ENCODE assay signal across 15 cellular contexts in genomic region chr11:12319734-12320387, GRCh38. TPM values are rescaled to one million over a fixed set of nuclear protein-coding genes. Genes with fewer than 3 reads are reported as not detected.
DNase-seq lines count a peak whose midpoint lies in the region; ATAC-seq, FAIRE-seq and TF ChIP-seq lines count a peak whose summit lies in the region.
"Had no signal": no experiment of that assay in that cellular context is flagged by ENCODE, and none has a peak within 500 bp of the region (broad histone marks: within the 10 kb centered on the region; RNA-seq: fewer than 3 reads in every experiment).

No MANE protein-coding gene starts in this region.

- DNase-seq in NCI-H345 (lab: John Stamatoyannopoulos, UW) (peak; percentile 61), NCI-H345 treated with DMSO at 0.1 percent for 48 hours (lab: John Stamatoyannopoulos, UW; ENCODE audit: unreplicated experiment) (no peak), NCI-H187 treated with DMSO at 0.1 percent for 48 hours (lab: John Stamatoyannopoulos, UW) (peak; percentile 91), WERI-Rb-1 (no peak), GM19239 (ENCODE audit: insufficient read length, low spot score) (no peak), esophagus squamous epithelium (lab: John Stamatoyannopoulos, UW) (no peak), T-cell (no peak)
- DNase-seq: activated gamma-delta T cell, T-helper 17 cell had no signal

- CTCF ChIA-PET in T-cell (lab: Charles Lee): interaction anchor here in 1 of 2 donors (0.6 to 0.7 kb wide), 4 partner anchors 98 to 1316 kb away, joined by 3 to 6 read pairs (median 5); no protein-coding TSS in a partner anchor

- H3K4me3 ChIP-seq in WERI-Rb-1 (ENCODE audit: low read depth, low read length) (no peak overlapping the region), stomach smooth muscle (ENCODE audit: low read length in 2 of 2) (peak overlapping the region in 1 of 2 donors; percentile 17), esophagus squamous epithelium (no peak overlapping the region)

- H3K36me3 Mint-ChIP-seq in T-cell: peaks cover 25% of the 10 kb centered on the region
- H3K36me3 Mint-ChIP-seq: memory B cell had no signal

- H3K4me1 Mint-ChIP-seq in T-cell: peaks cover 11 to 30% (median 20%) of the 10 kb centered on the region in 3 donors
- H3K4me1 Mint-ChIP-seq: memory B cell had no signal

- POLR2A ChIA-PET in T-cell (lab: Charles Lee): interaction anchor here (0.6 kb wide), 4 partner anchors 592 to 1675 kb away, joined by 3 to 5 read pairs (median 3); no protein-coding TSS in a partner anchor

- ATAC-seq in T-cell (replicated peaks in 1 of 4): no peak
- ATAC-seq: Panc1, T-helper 17 cell had no signal

- H3K36me3 ChIP-seq in WERI-Rb-1: no peaks in the 10 kb centered on the region
- no peaks in the 10 kb centered on the region for H3K36me3 ChIP-seq in stomach smooth muscle (ENCODE audit: control insufficient read depth in 2 of 2, insufficient read depth in 2 of 2, low read length in 2 of 2)
- H3K36me3 ChIP-seq in esophagus squamous epithelium: no peaks in the 10 kb centered on the region

- H3K9me3 ChIP-seq in WERI-Rb-1 (ENCODE audit: severe bottlenecking) (peaks cover 18% of the 10 kb centered on the region), stomach smooth muscle (ENCODE audit: control insufficient read depth in 2 of 2, low read length in 2 of 2) (peaks cover 5 to 6% of the 10 kb centered on the region in 2 donors), esophagus squamous epithelium (peaks cover 0 to 4% (median 0%) of the 10 kb centered on the region in 3 donors)

- H3K27me3 Mint-ChIP-seq in T-cell: no peaks in the 10 kb centered on the region
- H3K27me3 Mint-ChIP-seq: T-helper 17 cell had no signal

- 72 to 78% methylated on average over 3 of the region's 3 CpGs for WGBS in esophagus squamous epithelium, 2 donors

- H3K9ac ChIP-seq in stomach smooth muscle (ENCODE audit: low read length in 2 of 2): peak overlapping the region in 1 of 2 donors; percentile 43
- H3K9ac ChIP-seq: parathyroid adenoma had no signal

- no peak for FAIRE-seq in GM19239 (lab: Jason Lieb, UNC)
- FAIRE-seq: bronchial epithelial cell, endothelial cell of umbilical vein had no signal

- H3K27ac ChIP-seq in WERI-Rb-1 (peak overlapping the region; percentile 73), stomach smooth muscle (ENCODE audit: low read length) (peak overlapping the region; percentile 82), esophagus squamous epithelium (no peak overlapping the region)
- H3K27ac ChIP-seq: parathyroid adenoma had no signal

- no peak overlapping the region for H3K4me3 Mint-ChIP-seq in T-cell
- H3K4me3 Mint-ChIP-seq: memory B cell, T-helper 17 cell had no signal

- H3K4me1 ChIP-seq in stomach smooth muscle (ENCODE audit: control insufficient read depth, insufficient read depth, low read length) (peaks cover 21% of the 10 kb centered on the region), esophagus squamous epithelium (peaks cover 0 to 10% (median 0%) of the 10 kb centered on the region in 3 donors)

- peaks cover 0 to 20% (median 8%) of the 10 kb centered on the region in 3 donors for H3K9me3 Mint-ChIP-seq in T-cell

- H3K27me3 ChIP-seq in WERI-Rb-1 (ENCODE audit: insufficient read depth, low read depth, severe bottlenecking): no peaks in the 10 kb centered on the region
- H3K27me3 ChIP-seq in stomach smooth muscle (ENCODE audit: control insufficient read depth in 1 of 2, insufficient read depth in 2 of 2, low read length in 2 of 2): no peaks in the 10 kb centered on the region
- no peaks in the 10 kb centered on the region for H3K27me3 ChIP-seq in esophagus squamous epithelium

- TF ChIP-seq POLR2A in esophagus squamous epithelium (IDR thresholded peaks at IDR 0.05): no peak

- TF ChIP-seq CTCF in WERI-Rb-1 (IDR thresholded peaks at IDR 0.05; ENCODE audit: low read depth, low read length) (no peak), esophagus squamous epithelium (IDR thresholded peaks at IDR 0.05) (no peak)

- intact Hi-C loops in esophagus squamous epithelium (cut with DNase I): loop anchor here (10.0 kb wide), 1 partner anchor 575 kb away; no protein-coding TSS in a partner anchor

- H3K27ac Mint-ChIP-seq in T-cell: no peak overlapping the region
- H3K27ac Mint-ChIP-seq: memory B cell, T-helper 17 cell had no signal

RNA-seq across cellular contexts. Expression of gene PARVA, which starts 57.5 kb away (rescaled TPM):
- total RNA-seq in esophagus squamous epithelium: 10 to 100 TPM in 3 of 4 donors, 1 to 10 TPM in 1; 8.6 to 66.9 (median 16.2) TPM
- under 1 TPM; 0.41 to 0.93 (median 0.75) TPM for total RNA-seq in T-cell

Comparison
In these comparisons a context has a peak if more than half of its experiments do, and no peak if none do; other contexts are left out.
1. DNase-seq: peak in NCI-H345 (single experiment) and NCI-H187 treated with DMSO at 0.1 percent for 48 hours (single experiment); none in NCI-H345 treated with DMSO at 0.1 percent for 48 hours (single experiment), WERI-Rb-1 (single experiment), GM19239 (single experiment), esophagus squamous epithelium (single experiment) and T-cell (0 of 34).
2. H3K27ac ChIP-seq: peak in WERI-Rb-1 (single experiment) and stomach smooth muscle (single experiment); none in esophagus squamous epithelium (0 of 4).
3. RNA of gene PARVA, which starts 57.5 kb away (total RNA-seq): 8.6 to 66.9 TPM in esophagus squamous epithelium; 0.41 to 0.93 TPM in T-cell; every median in the first group is over 4 times any median in the second.